9 cellular contexts compared by ENCODE assay signal in the genomic region with DNA sequence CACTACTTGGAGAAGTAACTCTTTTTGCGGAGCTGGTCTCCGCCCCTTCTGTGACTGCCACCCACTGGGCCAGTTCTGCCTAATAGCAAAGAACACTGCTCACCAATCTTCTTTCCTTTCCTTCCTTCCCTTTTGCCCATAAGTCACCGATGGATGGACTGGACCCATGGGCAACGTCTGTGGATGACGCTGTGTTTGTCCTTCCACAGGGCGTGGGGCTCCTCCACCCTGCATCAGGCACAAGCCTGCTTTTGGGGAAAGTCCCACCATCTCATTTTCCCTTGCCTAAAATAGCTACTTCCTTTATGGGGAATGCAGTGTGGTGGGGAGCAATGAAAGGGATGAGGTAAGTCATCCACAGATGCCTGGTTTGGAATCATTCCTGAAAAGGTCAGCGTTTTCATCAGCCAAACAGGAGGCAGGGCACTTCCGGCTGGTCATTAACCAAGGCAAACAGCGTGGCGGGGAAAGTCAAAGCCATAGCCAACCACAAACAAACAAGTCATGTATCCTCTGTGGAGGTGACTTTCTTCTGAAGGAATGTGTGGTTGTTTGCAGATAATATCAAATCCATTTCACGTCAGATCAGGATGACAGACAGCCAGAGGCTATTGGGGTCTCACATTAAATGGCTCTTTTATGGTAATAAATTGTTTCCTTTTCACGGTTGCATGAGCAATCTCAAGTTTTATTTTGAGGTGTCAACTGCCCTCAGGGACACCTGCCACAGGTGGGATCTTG. TPM values are rescaled to one million over a fixed set of nuclear protein-coding genes. Genes with fewer than 3 reads are reported as not detected.
DNase-seq lines count a peak whose midpoint lies in the region; ATAC-seq and TF ChIP-seq lines count a peak whose summit lies in the region.
"Had no signal": no experiment of that assay in that cellular context is flagged by ENCODE, and none has a peak within 500 bp of the region (broad histone marks: within the 10 kb centered on the region; RNA-seq: fewer than 3 reads in every experiment).

No MANE protein-coding gene starts in this region.

- WGBS in prostate gland: 31% methylated on average over 12 of the region's 12 CpGs

- TF ChIP-seq CTCF in epithelial cell of esophagus (IDR thresholded peaks at IDR 0.05; ENCODE audit: insufficient read depth, low read depth, low read length, missing control alignments) (no peak), prostate gland (IDR thresholded peaks at IDR 0.05) (no peak)

- no peaks in the 10 kb centered on the region for H3K27me3 ChIP-seq in prostate gland (replicated peaks; ENCODE audit: insufficient read depth)

- intact Hi-C loops in prostate gland (cut with DNase I): no loop called here

- no peaks in the 10 kb centered on the region for H3K9me3 ChIP-seq in prostate gland

- H3K4me1 ChIP-seq in prostate gland (replicated peaks): peaks cover 2% of the 10 kb centered on the region

- H3K4me3 ChIP-seq in epithelial cell of esophagus (ENCODE audit: low read length): no peak overlapping the region
- no peak overlapping the region for H3K4me3 ChIP-seq in prostate gland

- no peaks in the 10 kb centered on the region for H3K36me3 ChIP-seq in prostate gland

- peak; percentile 6 for TF ChIP-seq POLR2A in prostate gland (IDR thresholded peaks at IDR 0.05)

- no peak for ATAC-seq in GM18858 (IDR thresholded peaks at IDR 0.05; ENCODE audit: unreplicated experiment)

- DNase-seq in DMS53 (lab: John Stamatoyannopoulos, UW) (peak; percentile 89), NCI-H226 (peak; percentile 83), epithelial cell of esophagus (ENCODE audit: low read depth) (peak; percentile 69), prostate gland (ENCODE audit: low spot score) (peak; percentile 76), pons (ENCODE audit: low spot score) (no peak), NCI-H2107 treated with DMSO at 0.1 percent for 48 hours (lab: John Stamatoyannopoulos, UW; ENCODE audit: unreplicated experiment) (no peak)
- no peak for DNase-seq in activated T-cell treated with anti-CD3 and anti-CD28 coated beads, Interleukin-2, amount 50 U/mL, for 48 hours
- DNase-seq: NCI-H1694 had no signal

- H3K27ac ChIP-seq in prostate gland: peak overlapping the region; percentile 60 to 70

RNA-seq across cellular contexts. Expression of gene MED9, which starts 30.7 kb away (rescaled TPM):
- 10 to 100 TPM; 27.8 to 31.7 TPM for total RNA-seq in prostate gland

RNA-seq across cellular contexts. Expression of gene RASD1, which starts 50.1 kb away (rescaled TPM):
- 100 to 1,000 TPM; 124 to 175 TPM for total RNA-seq in prostate gland

Comparison
In these comparisons a context has a peak if more than half of its experiments do, and no peak if none do; other contexts are left out.
1. DNase-seq: peak in DMS53 (single experiment), NCI-H226 (single experiment), epithelial cell of esophagus (single experiment) and prostate gland (single experiment); none in pons (single experiment), activated T-cell treated with anti-CD3 and anti-CD28 coated beads, Interleukin-2, amount 50 U/mL, for 48 hours (0 of 2) and NCI-H2107 treated with DMSO at 0.1 percent for 48 hours (single experiment).